ENCODE assay signal across 33 cellular contexts in the genomic region with DNA sequence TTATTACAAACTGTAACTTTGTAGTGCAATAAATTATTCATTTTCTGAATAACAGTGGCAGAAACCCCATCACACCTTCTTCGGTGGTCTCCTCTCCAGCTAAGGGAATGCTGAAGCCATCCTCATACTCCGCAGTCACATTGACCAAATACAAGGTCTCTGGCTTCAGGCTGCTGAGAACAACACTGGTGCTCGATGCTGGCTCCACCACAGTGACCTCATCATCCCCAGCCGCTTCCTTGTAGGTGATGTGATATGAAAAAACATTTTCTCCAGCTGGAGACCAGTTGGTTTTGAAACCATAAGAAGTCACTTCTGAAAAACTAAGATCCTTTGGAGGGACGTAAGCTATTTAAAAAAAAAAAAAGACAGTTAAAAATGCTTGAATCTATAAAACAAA. TPM values are rescaled to one million over a fixed set of nuclear protein-coding genes. Genes with fewer than 3 reads are reported as not detected.
"Had no signal": no experiment of that assay in that cellular context is flagged by ENCODE, and none has a peak within 500 bp of the region (broad histone marks: within the 10 kb centered on the region; RNA-seq: fewer than 3 reads in every experiment).

No MANE protein-coding gene starts in this region.

- ATAC-seq: activated CD4-positive, CD25-positive, alpha-beta regulatory T cell treated with anti-CD3 and anti-CD28 coated beads, Interleukin-2, amount 50 U/mL, for 24 hours; activated CD8-positive, alpha-beta T cell treated with anti-CD3 and anti-CD28 coated beads for 36 hours; activated T-cell treated with anti-CD3 and anti-CD28 coated beads, Interleukin-2, amount 50 U/mL, for 4 hours; activated T-helper 17 cell treated with anti-CD3 and anti-CD28 coated beads, Interleukin-2, amount 50 U/mL, for 72 hours; effector memory CD8-positive, alpha-beta T cell; foreskin keratinocyte; gastrocnemius medialis; T-helper 17 cell had no signal

- H3K36me3 ChIP-seq: gastrocnemius medialis, WERI-Rb-1 had no signal

- H3K27me3 ChIP-seq: brain microvascular endothelial cell, esophagus muscularis mucosa, foreskin keratinocyte, gastrocnemius medialis, heart right ventricle had no signal

- DNase-seq: activated B cell treated with CpG ODN at 0.5 μM for 24 hours; activated CD4-positive, alpha-beta T cell treated with anti-CD3 and anti-CD28 coated beads for 48 hours; activated CD4-positive, alpha-beta T cell treated with anti-CD3 and anti-CD28 coated beads, Interleukin-2, amount 50 U/mL, for 1 hour; activated CD4-positive, alpha-beta T cell treated with anti-CD3 and anti-CD28 coated beads, Interleukin-2, amount 50 U/mL, for 48 hours; activated CD8-positive, alpha-beta memory T cell treated with anti-CD3 and anti-CD28 coated beads for 24 hours; activated CD8-positive, alpha-beta T cell treated with anti-CD3 and anti-CD28 coated beads for 36 hours; activated effector memory CD4-positive, alpha-beta T cell treated with Interleukin-2 at 50 U/mL for 16 hours; activated gamma-delta T cell treated with Interleukin-2 at 50 U/mL for 16 hours; activated naive CD4-positive, alpha-beta T cell treated with anti-CD3 and anti-CD28 coated beads, Interleukin-2, amount 50 U/mL, for 16 hours; activated naive CD4-positive, alpha-beta T cell treated with Interleukin-2 at 50 U/mL for 16 hours; activated T-cell treated with anti-CD3 and anti-CD28 coated beads, Interleukin-2, amount 50 U/mL, for 4 hours; amniotic stem cell; anterior cingulate cortex; brain microvascular endothelial cell; central memory CD4-positive, alpha-beta T cell; cerebellar nuclear complex; cortex of kidney; dermis blood vessel endothelial cell; effector CD4-positive, alpha-beta T cell; effector memory CD8-positive, alpha-beta T cell; erythroblast; foreskin keratinocyte; gastrocnemius medialis; glutamatergic neuron; heart right ventricle; T-helper 1 cell; T-helper 17 cell; T1000; WERI-Rb-1 had no signal

- FAIRE-seq: astrocyte had no signal

- H3K4me3 ChIP-seq: esophagus muscularis mucosa, gastrocnemius medialis, heart right ventricle had no signal

- H3K27ac ChIP-seq: brain microvascular endothelial cell, esophagus muscularis mucosa, foreskin keratinocyte, gastrocnemius medialis, heart right ventricle, WERI-Rb-1 had no signal

- H3K4me1 ChIP-seq: gastrocnemius medialis had no signal

- H3K9me3 ChIP-seq: esophagus muscularis mucosa, gastrocnemius medialis had no signal

RNA-seq across cellular contexts. Expression of a gene that starts 25.0 kb away (rescaled TPM):
- total RNA-seq: activated B cell treated with CpG ODN at 0.5 μM for 24 hours; activated T-helper 17 cell treated with anti-CD3 and anti-CD28 coated beads, Interleukin-2, amount 50 U/mL, for 72 hours had no signal
